In the genomic region with DNA sequence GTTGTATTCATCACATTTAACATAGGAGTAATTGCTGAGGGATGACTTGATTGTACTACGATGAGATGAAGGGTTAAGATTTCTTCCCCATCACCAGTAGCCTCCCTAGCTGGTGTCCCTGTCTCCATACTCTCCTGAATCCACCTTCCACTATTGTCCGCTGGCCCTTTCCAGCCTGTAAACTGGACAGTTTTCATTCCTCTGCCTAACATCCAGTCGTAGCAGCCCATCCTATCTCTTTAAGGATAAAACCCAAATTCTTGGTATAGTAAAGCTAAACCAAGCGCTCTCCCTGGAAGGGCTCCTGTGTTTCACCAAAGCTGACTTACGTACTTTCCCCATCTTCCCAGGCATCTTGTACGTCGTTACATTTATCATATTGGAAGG, we compare ENCODE assay signal across 8 cellular contexts. TPM values are rescaled to one million over a fixed set of nuclear protein-coding genes. Genes with fewer than 3 reads are reported as not detected.
DNase-seq lines count a peak whose midpoint lies in the region; ATAC-seq and TF ChIP-seq lines count a peak whose summit lies in the region.

No MANE protein-coding gene starts in this region.

- peak overlapping the region; percentile 62 for H3K4me3 ChIP-seq in fibroblast of pulmonary artery (replicated peaks; ENCODE audit: low read depth, low read length)

- TF ChIP-seq CTCF in VCaP (conservative IDR thresholded peaks at IDR 0.05) (no peak), fibroblast of pulmonary artery (IDR thresholded peaks at IDR 0.05; ENCODE audit: low read length, missing control alignments) (no peak), omental fat pad (IDR thresholded peaks at IDR 0.05) (no peak)

- peak; percentile 10 for ATAC-seq in omental fat pad (ENCODE audit: low FRiP score)
- no peak for ATAC-seq in HG03354 (IDR thresholded peaks at IDR 0.05; ENCODE audit: poor library complexity, severe bottlenecking, unreplicated experiment)

- peak overlapping the region; percentile 100 for H3K27ac ChIP-seq in VCaP

- DNase-seq in NCI-H1092 treated with DMSO at 0.1 percent for 48 hours (lab: John Stamatoyannopoulos, UW) (peak; percentile 88), NCI-H1092 (lab: John Stamatoyannopoulos, UW) (no peak), HuH-7 (ENCODE audit: low spot score) (peak; percentile 37), fibroblast of pulmonary artery (ENCODE audit: low read depth) (peak; percentile 41), omental fat pad (ENCODE audit: low spot score) (no peak)
- DNase-seq in activated CD4-positive, CD25-positive, alpha-beta regulatory T cell treated with anti-CD3 and anti-CD28 coated beads, Interleukin-2, amount 50 U/mL, for 72 hours = no peak

RNA-seq across cellular contexts. Expression of a gene that starts 0.7 kb away (rescaled TPM):
- 10 to 100 TPM; 19.4 to 43.2 (median 24.1) TPM for total RNA-seq in omental fat pad

RNA-seq across cellular contexts. Expression of a gene that starts 28.2 kb away (rescaled TPM):
- total RNA-seq in omental fat pad = 100 to 1,000 TPM; 325 to 565 (median 451) TPM

Comparison
In these comparisons a context has a peak if more than half of its experiments do, and no peak if none do; other contexts are left out.
1. DNase-seq: peak in NCI-H1092 treated with DMSO at 0.1 percent for 48 hours (single experiment), HuH-7 (single experiment) and fibroblast of pulmonary artery (single experiment); none in NCI-H1092 (single experiment), omental fat pad (single experiment) and activated CD4-positive, CD25-positive, alpha-beta regulatory T cell treated with anti-CD3 and anti-CD28 coated beads, Interleukin-2, amount 50 U/mL, for 72 hours (single experiment).